In genomic region chr7:151313857-151314256, GRCh38 we compare ENCODE assay signal across 11 cellular contexts.
A peak's percentile ranks its signal among the peaks of the same experiment; 100 is the strongest.
DNase-seq lines count a peak whose midpoint lies in the region; ATAC-seq lines count a peak whose summit lies in the region.
"Had no signal": no experiment of that assay in that cellular context is flagged by ENCODE, and none has a peak within 500 bp of the region (broad histone marks: within the 10 kb centered on the region; RNA-seq: fewer than 3 reads in every experiment).

No MANE protein-coding gene starts in this region.

- DNase-seq in activated CD8-positive, alpha-beta memory T cell treated with anti-CD3 and anti-CD28 coated beads, Interleukin-2, amount 50 U/mL, for 48 hours, result peak; percentile 50
- DNase-seq in activated CD8-positive, alpha-beta memory T cell treated with anti-CD3 and anti-CD28 coated beads, Interleukin-2, amount 50 U/mL, for 4 hours, result no peak
- peak in 40 of 58 donors; percentile 3 to 58 (median 30) for DNase-seq in anterior cingulate cortex (lab: John Stamatoyannopoulos, UW)
- peak; percentile 41 for DNase-seq in hepatic stellate cell (ENCODE audit: low spot score)
- DNase-seq in substantia nigra (lab: John Stamatoyannopoulos, UW), result peak in 29 of 49 donors; percentile 3 to 56 (median 29)
- DNase-seq in NOMO-1 (lab: John Stamatoyannopoulos, UW; ENCODE audit: unreplicated experiment in 2 of 2), result no peak
- no peak for DNase-seq in DMS53 treated with DMSO at 0.1 percent for 48 hours (lab: John Stamatoyannopoulos, UW; ENCODE audit: unreplicated experiment)
- DNase-seq: BE2C, NCI-H510A had no signal

- no peak overlapping the region for H3K27ac ChIP-seq in substantia nigra (ENCODE audit: low read depth, low read length, poor library complexity, severe bottlenecking)
- H3K27ac ChIP-seq: neutrophil had no signal

- ATAC-seq in GM21825 (IDR thresholded peaks at IDR 0.05; ENCODE audit: unreplicated experiment), result no peak

Comparison
In these comparisons a context has a peak if more than half of its experiments do, and no peak if none do; other contexts are left out.
1. DNase-seq: peak in activated CD8-positive, alpha-beta memory T cell treated with anti-CD3 and anti-CD28 coated beads, Interleukin-2, amount 50 U/mL, for 48 hours (single experiment), anterior cingulate cortex (40 of 58), hepatic stellate cell (single experiment) and substantia nigra (29 of 49); none in activated CD8-positive, alpha-beta memory T cell treated with anti-CD3 and anti-CD28 coated beads, Interleukin-2, amount 50 U/mL, for 4 hours (single experiment), NOMO-1 (0 of 2) and DMS53 treated with DMSO at 0.1 percent for 48 hours (single experiment).